In the genomic region with DNA sequence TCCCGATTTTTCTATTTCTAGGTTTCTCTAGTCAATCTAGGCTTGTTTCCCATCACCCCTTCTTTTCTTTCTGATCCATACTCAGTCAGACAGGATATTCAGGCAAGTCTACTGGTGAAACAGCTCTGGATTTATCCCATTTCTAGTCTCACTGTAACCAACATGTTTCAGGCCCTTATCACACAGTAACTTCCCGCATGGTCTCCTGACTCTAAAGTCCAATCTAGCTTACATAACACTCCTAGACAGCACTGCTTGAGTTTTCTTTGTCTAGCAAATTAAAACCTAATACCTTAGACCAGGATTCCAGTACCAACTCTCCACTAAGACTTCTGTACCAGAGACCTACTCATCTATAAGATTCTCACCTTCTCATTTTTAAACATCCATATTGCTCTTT, we compare ENCODE assay signal across 11 cellular contexts. TPM values are rescaled to one million over a fixed set of nuclear protein-coding genes. Genes with fewer than 3 reads are reported as not detected.
"Had no signal": no experiment of that assay in that cellular context is flagged by ENCODE, and none has a peak within 500 bp of the region (broad histone marks: within the 10 kb centered on the region; RNA-seq: fewer than 3 reads in every experiment).

No MANE protein-coding gene starts in this region.

RNA-seq across cellular contexts. Expression of gene FOXD4L6, which starts 13.4 kb away (rescaled TPM):
- total RNA-seq: subcutaneous adipose tissue, temporal lobe, testis, thoracic aorta, thyroid gland, transverse colon, upper lobe of left lung, upper lobe of right lung, ureter, urinary bladder, vagina had no signal
- polyA plus RNA-seq: urinary bladder had no signal
